9 cellular contexts compared by ENCODE assay signal in genomic region chr4:7186081-7186480, GRCh38. TPM values are rescaled to one million over a fixed set of nuclear protein-coding genes. Genes with fewer than 3 reads are reported as not detected.
DNase-seq lines count a peak whose midpoint lies in the region; ATAC-seq and TF ChIP-seq lines count a peak whose summit lies in the region.
"Had no signal": no experiment of that assay in that cellular context is flagged by ENCODE, and none has a peak within 500 bp of the region (broad histone marks: within the 10 kb centered on the region; RNA-seq: fewer than 3 reads in every experiment).

No MANE protein-coding gene starts in this region.

- POLR2A ChIA-PET in OCI-LY7 (lab: Charles Lee), result no interaction called here

- H3K4me2 ChIP-seq in OCI-LY7 (ENCODE audit: low read length), result no peak overlapping the region

- no peaks in the 10 kb centered on the region for H4K20me1 ChIP-seq in OCI-LY7 (ENCODE audit: insufficient read depth, low read length)

- H3K4me3 ChIP-seq in OCI-LY7 (ENCODE audit: low read depth, low read length, poor library complexity, severe bottlenecking), result no peak overlapping the region
- H3K4me3 ChIP-seq in left ventricle myocardium inferior, result no peak overlapping the region
- no peak overlapping the region for H3K4me3 ChIP-seq in upper lobe of right lung

- no peak overlapping the region for H2AFZ ChIP-seq in OCI-LY7 (ENCODE audit: low read length)

- H3K9me2 ChIP-seq in OCI-LY7 (ENCODE audit: insufficient read depth, low read length), result 0 out of 2 replicates have a peak, but pooled peaks cover 4% of the 10 kb centered on the region

- peak; percentile 52 for TF ChIP-seq CTCF in OCI-LY7 (conservative IDR thresholded peaks at IDR 0.05; ENCODE audit: low read length)
- TF ChIP-seq CTCF in left ventricle myocardium inferior (IDR thresholded peaks at IDR 0.05; ENCODE audit: borderline replicate concordance), result peak; percentile 46
- no peak for TF ChIP-seq CTCF in upper lobe of right lung (IDR thresholded peaks at IDR 0.05)

- H3K27me3 ChIP-seq in left ventricle myocardium inferior (ENCODE audit: low read depth) (peaks cover 64% of the 10 kb centered on the region), upper lobe of right lung (peaks cover 32% of the 10 kb centered on the region)

- H3K4me1 ChIP-seq in OCI-LY7 (ENCODE audit: insufficient read depth, low read length, poor library complexity, severe bottlenecking) (no peaks in the 10 kb centered on the region), left ventricle myocardium inferior (no peaks in the 10 kb centered on the region), upper lobe of right lung (no peaks in the 10 kb centered on the region)

- intact Hi-C loops in OCI-LY7 (cut with micrococcal nuclease; ENCODE audit: unreplicated experiment), result loop anchor here (1.0 kb wide), 1 partner anchor 84 kb away; no protein-coding TSS in a partner anchor
- intact Hi-C loops in left ventricle myocardium inferior (cut with micrococcal nuclease), result no loop called here
- intact Hi-C loops in upper lobe of right lung (cut with DNase I), result no loop called here

- peak; percentile 32 for DNase-seq in stimulated activated CD4-positive, alpha-beta T cell treated with anti-CD3 and anti-CD28 coated beads, Interleukin-15, amount 100 ng/mL, for 24 hours
- DNase-seq in stimulated activated CD4-positive, alpha-beta T cell treated with anti-CD3 and anti-CD28 coated beads, Interleukin-4, amount 100 ng/mL, for 4 hours, result no peak
- peak; percentile 27 for DNase-seq in OCI-LY7 (ENCODE audit: low spot score)
- no peak for DNase-seq in left ventricle myocardium inferior
- peak; percentile 59 for DNase-seq in upper lobe of right lung
- DNase-seq: stimulated activated naive CD4-positive, alpha-beta T cell treated with Interleukin-2 at 50 U/mL for 16 hours had no signal

- peak; percentile 13 for ATAC-seq in upper lobe of right lung
- ATAC-seq in GM18873 (IDR thresholded peaks at IDR 0.05; ENCODE audit: low FRiP score, unreplicated experiment), result no peak
- ATAC-seq in GM19351 (IDR thresholded peaks at IDR 0.05; ENCODE audit: unreplicated experiment), result no peak
- no peak for ATAC-seq in HG03039 (IDR thresholded peaks at IDR 0.05; ENCODE audit: unreplicated experiment)

- no TSS peak for BruUV-seq in OCI-LY7 (replicated peaks; lab: Mats Ljungman, UMichigan)

- no peaks in the 10 kb centered on the region for H3K36me3 ChIP-seq in OCI-LY7 (ENCODE audit: insufficient read depth, low read length)
- H3K36me3 ChIP-seq in left ventricle myocardium inferior, result no peaks in the 10 kb centered on the region
- no peaks in the 10 kb centered on the region for H3K36me3 ChIP-seq in upper lobe of right lung

- no peaks in the 10 kb centered on the region for H3K79me2 ChIP-seq in OCI-LY7 (ENCODE audit: insufficient read depth, low read depth, low read length)

- no peak overlapping the region for H3K27ac ChIP-seq in OCI-LY7 (ENCODE audit: low read depth, low read length, poor library complexity, severe bottlenecking)
- H3K27ac ChIP-seq in left ventricle myocardium inferior (replicated peaks), result no peak overlapping the region
- H3K27ac ChIP-seq in upper lobe of right lung, result no peak overlapping the region

- H3K9me3 ChIP-seq in OCI-LY7 (ENCODE audit: low read length) (no peaks in the 10 kb centered on the region), left ventricle myocardium inferior (replicated peaks) (no peaks in the 10 kb centered on the region), upper lobe of right lung (no peaks in the 10 kb centered on the region)

- CTCF ChIA-PET in OCI-LY7 (lab: Charles Lee; ENCODE audit: unreplicated experiment), result no interaction called here

RNA-seq across cellular contexts. Expression of gene SORCS2, which starts 6.3 kb away (rescaled TPM):
- total RNA-seq in OCI-LY7 (2014; rRNA removed; shearing (Covaris generic)), result 0.03 TPM in 1 of 2 replicates, not detected in the other
- not detected in 2 replicates for total RNA-seq in OCI-LY7 (2022)
- total RNA-seq in left ventricle myocardium inferior, result 1.2 TPM
- 7.2 TPM for total RNA-seq in upper lobe of right lung

Comparison
In these comparisons a context has a peak if more than half of its experiments do, and no peak if none do; other contexts are left out.
1. DNase-seq: peak in stimulated activated CD4-positive, alpha-beta T cell treated with anti-CD3 and anti-CD28 coated beads, Interleukin-15, amount 100 ng/mL, for 24 hours (single experiment), OCI-LY7 (single experiment) and upper lobe of right lung (single experiment); none in stimulated activated CD4-positive, alpha-beta T cell treated with anti-CD3 and anti-CD28 coated beads, Interleukin-4, amount 100 ng/mL, for 4 hours (0 of 2) and left ventricle myocardium inferior (single experiment).